In genomic region chr1:78240755-78241154, GRCh38 we compare ENCODE assay signal across 18 cellular contexts.
DNase-seq lines count a peak whose midpoint lies in the region; ATAC-seq and TF ChIP-seq lines count a peak whose summit lies in the region.
"Had no signal": no experiment of that assay in that cellular context is flagged by ENCODE, and none has a peak within 500 bp of the region (broad histone marks: within the 10 kb centered on the region; RNA-seq: fewer than 3 reads in every experiment).

No MANE protein-coding gene starts in this region.

- H3K9me3 ChIP-seq in GM23248 (ENCODE audit: low read depth): no peaks in the 10 kb centered on the region
- no peaks in the 10 kb centered on the region for H3K9me3 ChIP-seq in hepatocyte (ENCODE audit: low read depth)
- H3K9me3 ChIP-seq in suprapubic skin: no peaks in the 10 kb centered on the region
- H3K9me3 ChIP-seq: transverse colon had no signal

- no peak for TF ChIP-seq POLR2A in suprapubic skin (IDR thresholded peaks at IDR 0.05)

- no peaks in the 10 kb centered on the region for H3K9me2 ChIP-seq in GM23248 (ENCODE audit: insufficient read depth)
- no peaks in the 10 kb centered on the region for H3K9me2 ChIP-seq in hepatocyte (replicated peaks; ENCODE audit: insufficient read depth)

- H2AFZ ChIP-seq in GM23248 (peak overlapping the region; percentile 12; the same call in 1 of the 2 replicates), hepatocyte (peak overlapping the region; percentile 8)

- H3K27ac Mint-ChIP-seq in progenitor cell of endocrine pancreas: no peak overlapping the region
- H3K27ac Mint-ChIP-seq: activated B cell treated with CpG ODN at 0.5 μM for 24 hours; activated naive CD8-positive, alpha-beta T cell treated with anti-CD3 and anti-CD28 coated beads, Interleukin-2, amount 50 U/mL, for 24 hours; CD14-positive monocyte had no signal

- H3K27me3 ChIP-seq in GM23248 (replicated peaks; ENCODE audit: insufficient read depth): no peaks in the 10 kb centered on the region; the same call in 1 of the 2 replicates
- H3K27me3 ChIP-seq in hepatocyte: no peaks in the 10 kb centered on the region
- H3K27me3 ChIP-seq in suprapubic skin: no peaks in the 10 kb centered on the region
- H3K27me3 ChIP-seq: brain microvascular endothelial cell, right atrium auricular region, transverse colon had no signal

- no peak overlapping the region for H3K27ac ChIP-seq in GM23248
- H3K27ac ChIP-seq in hepatocyte: no peak overlapping the region
- peak overlapping the region; percentile 23 for H3K27ac ChIP-seq in suprapubic skin
- H3K27ac ChIP-seq: brain microvascular endothelial cell, right atrium auricular region, RWPE1, transverse colon had no signal

- peaks cover 6% of the 10 kb centered on the region for H3K27me3 Mint-ChIP-seq in progenitor cell of endocrine pancreas
- H3K27me3 Mint-ChIP-seq: activated B cell treated with CpG ODN at 0.5 μM for 24 hours; activated naive CD8-positive, alpha-beta T cell treated with anti-CD3 and anti-CD28 coated beads, Interleukin-2, amount 50 U/mL, for 24 hours had no signal

- DNase-seq in GM23248 (peak; percentile 16), astrocyte of the cerebellum (ENCODE audit: low read depth) (peak; percentile 34), hepatocyte (ENCODE audit: low spot score) (no peak), suprapubic skin (ENCODE audit: low spot score in 2 of 2) (no peak), progenitor cell of endocrine pancreas (ENCODE audit: low spot score, unreplicated experiment) (no peak)
- no peak for DNase-seq in activated CD4-positive, alpha-beta T cell treated with anti-CD3 and anti-CD28 coated beads for 4 hours
- DNase-seq: activated B cell treated with CpG ODN at 0.5 μM for 24 hours; activated naive CD4-positive, alpha-beta T cell; activated naive CD8-positive, alpha-beta T cell treated with anti-CD3 and anti-CD28 coated beads, Interleukin-2, amount 50 U/mL, for 24 hours; brain microvascular endothelial cell; DND-41; NCI-H446 treated with DMSO at 0.1 percent for 48 hours; transverse colon had no signal

- WGBS in GM23248 (ENCODE audit: low coverage in 1 of 2, low lambda C conversion rate in 2 of 2, missing lambda C conversion rate in 2 of 2), 2 experiments: 15 to 39% methylated on average over 3 of the region's 3 CpGs
- WGBS in hepatocyte (ENCODE audit: low lambda C conversion rate, missing lambda C conversion rate): 54% methylated on average over 3 of the region's 3 CpGs
- 33% methylated on average over 3 of the region's 3 CpGs for WGBS in suprapubic skin

- H3K36me3 Mint-ChIP-seq in progenitor cell of endocrine pancreas (ENCODE audit: insufficient read depth): peaks cover 1% of the 10 kb centered on the region
- H3K36me3 Mint-ChIP-seq: CD14-positive monocyte had no signal

- no peak overlapping the region for H3K4me2 ChIP-seq in GM23248 (ENCODE audit: unreplicated experiment)
- no peak overlapping the region for H3K4me2 ChIP-seq in hepatocyte

- no peaks in the 10 kb centered on the region for H3K79me2 ChIP-seq in GM23248 (ENCODE audit: insufficient read depth)
- H3K79me2 ChIP-seq in hepatocyte: no peaks in the 10 kb centered on the region

- H4K20me1 ChIP-seq in GM23248 (ENCODE audit: insufficient read depth) (no peaks in the 10 kb centered on the region), hepatocyte (ENCODE audit: insufficient read depth, poor library complexity, severe bottlenecking) (no peaks in the 10 kb centered on the region)

- in situ Hi-C loops in GM23248 (cut with MboI): no loop called here
- in situ Hi-C loops in astrocyte of the cerebellum (cut with HindIII; ENCODE audit: low sequenced_read_pairs): no loop called here

- H3K36me3 ChIP-seq in GM23248 (ENCODE audit: low read depth): no peaks in the 10 kb centered on the region
- H3K36me3 ChIP-seq in hepatocyte (replicated peaks; ENCODE audit: insufficient read depth, low read depth): no peaks in the 10 kb centered on the region
- no peaks in the 10 kb centered on the region for H3K36me3 ChIP-seq in suprapubic skin
- H3K36me3 ChIP-seq: brain microvascular endothelial cell, right atrium auricular region, transverse colon had no signal

- no peak for TF ChIP-seq CTCF in astrocyte of the cerebellum (IDR thresholded peaks at IDR 0.05; ENCODE audit: low read depth, low read length, missing control alignments)
- no peak for TF ChIP-seq CTCF in hepatocyte (IDR thresholded peaks at IDR 0.05; ENCODE audit: poor library complexity)
- no peak for TF ChIP-seq CTCF in suprapubic skin (IDR thresholded peaks at IDR 0.05)
- no peak for TF ChIP-seq CTCF in progenitor cell of endocrine pancreas (IDR thresholded peaks at IDR 0.05; ENCODE audit: unreplicated experiment)

- ATAC-seq in GM21526 (IDR thresholded peaks at IDR 0.05; ENCODE audit: low FRiP score, unreplicated experiment): no peak

- H3K4me1 Mint-ChIP-seq in progenitor cell of endocrine pancreas (ENCODE audit: low read depth): peaks cover 17% of the 10 kb centered on the region
- H3K4me1 Mint-ChIP-seq: activated B cell treated with CpG ODN at 0.5 μM for 24 hours; activated naive CD8-positive, alpha-beta T cell treated with anti-CD3 and anti-CD28 coated beads, Interleukin-2, amount 50 U/mL, for 24 hours; CD14-positive monocyte; neural crest cell had no signal

- H3K4me1 ChIP-seq in GM23248 (ENCODE audit: insufficient read depth): 0 out of 2 replicates have a peak, but pooled peaks cover 7% of the 10 kb centered on the region
- no peaks in the 10 kb centered on the region for H3K4me1 ChIP-seq in hepatocyte (ENCODE audit: insufficient read depth)
- no peaks in the 10 kb centered on the region for H3K4me1 ChIP-seq in suprapubic skin
- H3K4me1 ChIP-seq: right atrium auricular region had no signal

- H3K9me3 Mint-ChIP-seq in progenitor cell of endocrine pancreas (ENCODE audit: low read depth): peaks cover 7% of the 10 kb centered on the region
- H3K9me3 Mint-ChIP-seq: activated naive CD8-positive, alpha-beta T cell treated with anti-CD3 and anti-CD28 coated beads, Interleukin-2, amount 50 U/mL, for 24 hours had no signal

- H3K9ac ChIP-seq in GM23248: no peak overlapping the region

- H3F3A ChIP-seq in GM23248 (ENCODE audit: insufficient read depth): 0 out of 2 replicates have a peak, but pooled peaks cover 5% of the 10 kb centered on the region

- TF ChIP-seq EP300 in suprapubic skin (IDR thresholded peaks at IDR 0.05): no peak

- H3K4me3 Mint-ChIP-seq in progenitor cell of endocrine pancreas (ENCODE audit: low read depth): no peak overlapping the region
- H3K4me3 Mint-ChIP-seq: activated B cell treated with CpG ODN at 0.5 μM for 24 hours; activated naive CD8-positive, alpha-beta T cell treated with anti-CD3 and anti-CD28 coated beads, Interleukin-2, amount 50 U/mL, for 24 hours; CD14-positive monocyte; neural crest cell had no signal

- H3K4me3 ChIP-seq in GM23248 (no peak overlapping the region), astrocyte of the cerebellum (ENCODE audit: low read depth, low read length) (no peak overlapping the region), hepatocyte (no peak overlapping the region), suprapubic skin (no peak overlapping the region)
- H3K4me3 ChIP-seq: right atrium auricular region, transverse colon had no signal

Comparison
In these comparisons a context has a peak if more than half of its experiments do, and no peak if none do; other contexts are left out.
1. DNase-seq: peak in GM23248 (single experiment) and astrocyte of the cerebellum (single experiment); none in hepatocyte (single experiment), suprapubic skin (0 of 2), progenitor cell of endocrine pancreas (single experiment) and activated CD4-positive, alpha-beta T cell treated with anti-CD3 and anti-CD28 coated beads for 4 hours (0 of 2).